ENCODE assay signal across 8 cellular contexts in genomic region chr5:72817076-72817476, GRCh38.
DNase-seq lines count a peak whose midpoint lies in the region; ATAC-seq and TF ChIP-seq lines count a peak whose summit lies in the region.

No MANE protein-coding gene starts in this region.

- H3K27ac ChIP-seq in SK-N-MC = peak overlapping the region; percentile 49; the same call in 1 of the 2 replicates
- peak overlapping the region; percentile 94 for H3K27ac ChIP-seq in brain microvascular endothelial cell
- peak overlapping the region; percentile 70 to 99 (median 95) for H3K27ac ChIP-seq in skin epidermis

- H3K4me3 ChIP-seq in SK-N-MC (peak overlapping the region; percentile 91), brain microvascular endothelial cell (ENCODE audit: low read depth, low read length) (peak overlapping the region; percentile 65), skin epidermis (peak overlapping the region; percentile 67 to 94 (median 81))

- H3K36me3 ChIP-seq in SK-N-MC (ENCODE audit: insufficient read depth, low read length) = no peaks in the 10 kb centered on the region
- H3K36me3 ChIP-seq in brain microvascular endothelial cell (replicated peaks) = no peaks in the 10 kb centered on the region

- H3K9ac ChIP-seq in SK-N-MC (ENCODE audit: insufficient read length) = peak overlapping the region; percentile 87

- no peaks in the 10 kb centered on the region for H3K27me3 ChIP-seq in brain microvascular endothelial cell (replicated peaks)

- in situ Hi-C loops in brain microvascular endothelial cell (cut with HindIII; ENCODE audit: low pct_ligation_motif_present, low sequenced_read_pairs) = no loop called here

- peak; percentile 30 for ATAC-seq in HG03175 (IDR thresholded peaks at IDR 0.05; ENCODE audit: unreplicated experiment)

- peak; percentile 91 for DNase-seq in CD1c-positive myeloid dendritic cell (ENCODE audit: extremely low spot score)
- DNase-seq in GM19238 (ENCODE audit: insufficient read length, low spot score) = peak; percentile 9
- no peak for DNase-seq in SK-N-MC (ENCODE audit: low read depth, low spot score)
- DNase-seq in brain microvascular endothelial cell = peak; percentile 53
- DNase-seq in iPS-NIHi7 (ENCODE audit: extremely low spot score) = peak; percentile 48
- no peak for DNase-seq in NCI-H774 (lab: John Stamatoyannopoulos, UW)

- H3K9me3 ChIP-seq in SK-N-MC (ENCODE audit: low read depth, low read length) = no peaks in the 10 kb centered on the region

- no peak for TF ChIP-seq CTCF in brain microvascular endothelial cell (IDR thresholded peaks at IDR 0.05; ENCODE audit: low read depth, low read length, missing control alignments)

Comparison
In these comparisons a context has a peak if more than half of its experiments do, and no peak if none do; other contexts are left out.
1. DNase-seq: peak in CD1c-positive myeloid dendritic cell (single experiment), GM19238 (single experiment), brain microvascular endothelial cell (single experiment) and iPS-NIHi7 (single experiment); none in SK-N-MC (single experiment) and NCI-H774 (single experiment).
2. Peak in every context shown above with its lines, with median percentiles within 50 percentile points of each other: H3K27ac ChIP-seq and H3K4me3 ChIP-seq.